In genomic region chr1:60857851-60858250, GRCh38 we compare ENCODE assay signal across 17 cellular contexts.
"Had no signal": no experiment of that assay in that cellular context is flagged by ENCODE, and none has a peak within 500 bp of the region (broad histone marks: within the 10 kb centered on the region; RNA-seq: fewer than 3 reads in every experiment).

No MANE protein-coding gene starts in this region.

- H3K27ac ChIP-seq: colonic mucosa, foreskin keratinocyte had no signal

- H3K27me3 ChIP-seq: colonic mucosa had no signal

- H3K4me3 ChIP-seq: colonic mucosa had no signal

- H3K36me3 ChIP-seq: colonic mucosa had no signal

- ATAC-seq: activated CD8-positive, alpha-beta T cell treated with anti-CD3 and anti-CD28 coated beads, Interleukin-2, amount 10 ng/mL, durations not matched to agents 7 days and 5 days; activated naive CD4-positive, alpha-beta T cell treated with anti-CD3 and anti-CD28 coated beads, Interleukin-2, amount 50 U/mL, for 72 hours; esophagus mucosa; stimulated activated memory B cell treated with anti-CD40 and anti-IgM and Interleukin-4, amounts not matched to agents 10 μg/mL and 1 μg/mL and 100 μg/mL, for 72 hours had no signal

- DNase-seq: activated CD4-positive, alpha-beta T cell treated with anti-CD3 and anti-CD28 coated beads, Interleukin-2, amount 10 ng/mL, durations not matched to agents 24 days and 14 days; activated CD4-positive, CD25-positive, alpha-beta regulatory T cell; activated CD8-positive, alpha-beta memory T cell treated with anti-CD3 and anti-CD28 coated beads, Interleukin-2, amount 50 U/mL, for 4 hours; activated CD8-positive, alpha-beta T cell treated with anti-CD3 and anti-CD28 coated beads, Interleukin-2, amount 10 ng/mL, durations not matched to agents 7 days and 5 days; activated effector memory CD4-positive, alpha-beta T cell treated with anti-CD3 and anti-CD28 coated beads, Interleukin-2, amount 50 U/mL, for 16 hours; activated T-cell treated with anti-CD3 and anti-CD28 coated beads, Interleukin-2, amount 50 U/mL, for 48 hours; central memory CD4-positive, alpha-beta T cell; colonic mucosa; immature natural killer cell; mesendoderm; nephron progenitor cell; occipital lobe; stimulated activated CD4-positive, alpha-beta T cell treated with anti-CD3 and anti-CD28 coated beads, Interleukin-2, amount 100 ng/mL, for 48 hours had no signal

- H3K9me3 ChIP-seq: colonic mucosa had no signal

- H3K4me1 ChIP-seq: colonic mucosa, foreskin keratinocyte had no signal
